Comparison of ENCODE assay signal across 14 cellular contexts in the genomic region with DNA sequence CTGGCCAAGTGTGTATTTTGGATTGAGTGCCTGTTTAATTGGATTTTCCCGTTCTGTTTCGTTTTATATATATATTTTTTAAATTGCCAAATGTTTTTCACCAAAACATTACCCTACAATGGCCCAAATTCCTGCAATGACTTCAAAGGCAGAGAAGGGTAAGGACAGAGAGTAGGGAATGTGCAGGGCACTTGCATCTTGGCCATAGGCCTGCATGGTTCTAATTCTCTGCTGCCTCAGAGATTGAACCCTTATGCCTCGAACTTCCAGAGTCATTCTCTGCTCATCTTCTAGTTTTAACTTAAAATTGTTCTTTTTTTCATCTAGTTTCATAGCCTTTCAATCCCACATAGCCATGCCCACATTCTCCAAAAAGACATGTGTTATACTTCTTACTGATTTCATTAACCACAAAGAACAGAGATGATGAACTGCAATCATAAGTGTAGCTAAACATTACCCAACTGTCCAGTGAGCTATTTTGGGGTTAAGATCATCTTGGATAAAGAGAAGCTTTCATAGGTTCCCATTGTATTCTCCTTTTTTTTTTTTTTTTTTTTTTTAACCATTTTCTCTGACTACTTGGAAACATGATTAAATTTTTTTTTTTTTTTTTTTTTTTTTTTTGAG.
A peak's percentile ranks its signal among the peaks of the same experiment; 100 is the strongest.
DNase-seq lines count a peak whose midpoint lies in the region; ATAC-seq, FAIRE-seq and TF ChIP-seq lines count a peak whose summit lies in the region.
"Had no signal": no experiment of that assay in that cellular context is flagged by ENCODE, and none has a peak within 500 bp of the region (broad histone marks: within the 10 kb centered on the region; RNA-seq: fewer than 3 reads in every experiment).

No MANE protein-coding gene starts in this region.

- intact Hi-C loops in lower leg skin (cut with DNase I; ENCODE audit: low total_unique reads), result no loop called here
- intact Hi-C loops in esophagus muscularis mucosa (cut with DNase I), result no loop called here

- peak overlapping the region in 5 of 11 experiments; percentile 13 to 66 (median 37); a peak in 8 of 22 replicates for H3K4me2 ChIP-seq in BLaER1 treated with 17β-estradiol and CSF1 and Interleukin-3, amounts not matched to agents 10 nM and 100 nM
- H3K4me2 ChIP-seq in H1 (ENCODE audit: insufficient read depth in 1 of 2, low read depth in 2 of 2, low read length in 2 of 2) (no peak overlapping the region), trophoblast cell (ENCODE audit: low read length) (no peak overlapping the region)

- ATAC-seq in GM21381 (IDR thresholded peaks at IDR 0.05; ENCODE audit: unreplicated experiment), result peak; percentile 82
- peak; percentile 74 for ATAC-seq in HG03432 (IDR thresholded peaks at IDR 0.05; ENCODE audit: unreplicated experiment)

- peak overlapping the region in 1 of 11 experiments; percentile 34; a peak in 1 of 22 replicates for H3K9ac ChIP-seq in BLaER1 treated with 17β-estradiol and CSF1 and Interleukin-3, amounts not matched to agents 10 nM and 100 nM
- H3K9ac ChIP-seq in H1 (replicated peaks in 1 of 4; ENCODE audit: extremely low read depth in 1 of 4, low read depth in 3 of 4, low read length in 3 of 4) (no peak overlapping the region), trophoblast cell (ENCODE audit: low read length) (no peak overlapping the region)

- peak overlapping the region in 6 of 11 experiments; percentile 23 to 63 (median 48); a peak in 11 of 22 replicates for H3K27ac ChIP-seq in BLaER1 treated with 17β-estradiol and CSF1 and Interleukin-3, amounts not matched to agents 10 nM and 100 nM
- no peak overlapping the region for H3K27ac ChIP-seq in H1 (ENCODE audit: low read depth, low read length)
- H3K27ac ChIP-seq in esophagus muscularis mucosa (replicated peaks in 1 of 4), result no peak overlapping the region
- no peak overlapping the region for H3K27ac ChIP-seq in trophoblast cell (ENCODE audit: low read depth, low read length)
- H3K27ac ChIP-seq: tibial artery had no signal

- no peak overlapping the region for H4K12ac ChIP-seq in trophoblast cell (ENCODE audit: low read depth, low read length)

- no peak overlapping the region for H3K18ac ChIP-seq in H1 (ENCODE audit: extremely low read depth, low read length)
- H3K18ac ChIP-seq in trophoblast cell (ENCODE audit: low read length), result no peak overlapping the region

- H2AK5ac ChIP-seq in H1 (ENCODE audit: low read depth, low read length), result no peak overlapping the region
- no peak overlapping the region for H2AK5ac ChIP-seq in trophoblast cell (ENCODE audit: low read length)

- H2BK15ac ChIP-seq in H1 (ENCODE audit: low read length), result no peak overlapping the region

- peaks cover 0 to 29% (median 9%) of the 10 kb centered on the region in 10 experiments; a peak in 11 of 20 replicates for H3K4me1 ChIP-seq in BLaER1 treated with 17β-estradiol and CSF1 and Interleukin-3, amounts not matched to agents 10 nM and 100 nM
- H3K4me1 ChIP-seq in H1 (replicated peaks in 1 of 4; ENCODE audit: control insufficient read depth in 3 of 4, insufficient read depth in 4 of 4, low read length in 3 of 4), result peaks cover 0 to 2% (median 0%) of the 10 kb centered on the region in 4 experiments; a peak in 2 of 7 replicates
- peaks cover 0 to 9% (median 4%) of the 10 kb centered on the region in 4 donors for H3K4me1 ChIP-seq in esophagus muscularis mucosa
- peaks cover 3 to 5% of the 10 kb centered on the region in 2 experiments for H3K4me1 ChIP-seq in trophoblast cell (ENCODE audit: control insufficient read depth in 1 of 2, insufficient read depth in 2 of 2, low read length in 2 of 2)

- WGBS in H1 (ENCODE audit: extremely low coverage in 1 of 2, insufficient coverage in 1 of 2, insufficient read length in 1 of 2, insufficient replicate concordance in 2 of 2, low coverage in 1 of 2, low lambda C conversion rate in 2 of 2, missing lambda C conversion rate in 1 of 2), 2 experiments, result 81% methylated on average over 3 of the region's 3 CpGs; no CpG with 5 or more reads in 1 of the 2 experiments
- WGBS in lower leg skin, 2 donors, result 53 to 70% methylated on average over 3 of the region's 3 CpGs
- 54% methylated on average over 3 of the region's 3 CpGs for WGBS in esophagus muscularis mucosa
- no CpG with 5 or more reads among the region's 3 CpGs for WGBS in trophoblast cell (ENCODE audit: extremely low coverage, insufficient coverage, insufficient read length)

- no peak overlapping the region for H3K4me3 ChIP-seq in BLaER1 treated with 17β-estradiol and CSF1 and Interleukin-3, amounts not matched to agents 10 nM and 100 nM
- H3K4me3 ChIP-seq in H1 (ENCODE audit: extremely low read depth in 1 of 4, insufficient read depth in 2 of 4, low read depth in 3 of 4, low read length in 4 of 4), result no peak overlapping the region
- no peak overlapping the region for H3K4me3 ChIP-seq in lower leg skin (ENCODE audit: low read depth, poor library complexity, severe bottlenecking)
- no peak overlapping the region for H3K4me3 ChIP-seq in esophagus muscularis mucosa
- H3K4me3 ChIP-seq in trophoblast cell (ENCODE audit: low read depth, low read length), result no peak overlapping the region
- H3K4me3 ChIP-seq: tibial artery had no signal

- H2BK5ac ChIP-seq in H1 (ENCODE audit: low read depth, low read length) (no peak overlapping the region), trophoblast cell (ENCODE audit: low read depth, low read length, poor library complexity) (no peak overlapping the region)

- no peaks in the 10 kb centered on the region for H3K27me3 ChIP-seq in BLaER1 treated with 17β-estradiol and CSF1 and Interleukin-3, amounts not matched to agents 10 nM and 100 nM
- H3K27me3 ChIP-seq in H1 (replicated peaks in 1 of 4; ENCODE audit: control insufficient read depth in 3 of 4, extremely low read depth in 1 of 4, insufficient read depth in 3 of 4, low read length in 3 of 4), result no peaks in the 10 kb centered on the region
- no peaks in the 10 kb centered on the region for H3K27me3 ChIP-seq in esophagus muscularis mucosa
- H3K27me3 ChIP-seq in trophoblast cell (ENCODE audit: insufficient read depth, low read length), result no peaks in the 10 kb centered on the region
- H3K27me3 ChIP-seq: tibial artery had no signal

- FAIRE-seq in H1 (lab: Jason Lieb, UNC), result no peak

- H3K79me1 ChIP-seq in H1 (ENCODE audit: low read depth, low read length) (no peaks in the 10 kb centered on the region), trophoblast cell (ENCODE audit: low read length) (peaks cover 2% of the 10 kb centered on the region)

- H2AFZ ChIP-seq in H1 (ENCODE audit: low read length), result no peak overlapping the region
- H2AFZ ChIP-seq in trophoblast cell (ENCODE audit: insufficient read depth, low read length, poor library complexity), result no peak overlapping the region

- POLR2A ChIA-PET in H1 (lab: Charles Lee; ENCODE audit: partially characterized antibody), result no interaction called here

- peaks cover 0 to 67% of the 10 kb centered on the region in 2 experiments; a peak in 2 of 4 replicates for H3K79me2 ChIP-seq in H1 (ENCODE audit: control insufficient read depth in 1 of 2, insufficient read depth in 2 of 2, low read length in 2 of 2)
- H3K79me2 ChIP-seq in trophoblast cell (ENCODE audit: control insufficient read depth, insufficient read depth, low read length, poor library complexity), result no peaks in the 10 kb centered on the region

- no peak overlapping the region for H3K14ac ChIP-seq in H1 (ENCODE audit: insufficient read length)
- no peak overlapping the region for H3K14ac ChIP-seq in trophoblast cell (ENCODE audit: low read length)

- no peak for TF ChIP-seq POLR2A in H1 (IDR thresholded peaks at IDR 0.05; ENCODE audit: control extremely low read depth in 1 of 2, low read depth in 2 of 2, low read length in 2 of 2)
- TF ChIP-seq POLR2A in lower leg skin (IDR thresholded peaks at IDR 0.05), result no peak
- TF ChIP-seq POLR2A in esophagus muscularis mucosa (IDR thresholded peaks at IDR 0.05; ENCODE audit: low read depth), result no peak

- no peak for DNase-seq in H1 (ENCODE audit: low read depth in 1 of 2, low spot score in 2 of 2)
- no peak for DNase-seq in lower leg skin (ENCODE audit: low spot score in 2 of 2)
- DNase-seq in esophagus muscularis mucosa (ENCODE audit: extremely low spot score), result no peak
- no peak for DNase-seq in trophoblast cell
- DNase-seq in NCI-H526 treated with DMSO at 0.1 percent for 48 hours (lab: John Stamatoyannopoulos, UW), result no peak
- DNase-seq: Calu3; mesendoderm; NCI-H1694; NCI-H526; stimulated activated CD4-positive, alpha-beta T cell treated with anti-CD3 and anti-CD28 coated beads, Interleukin-15, amount 100 ng/mL, for 24 hours; tibial artery had no signal

- no peaks in the 10 kb centered on the region for H3K23me2 ChIP-seq in H1 (ENCODE audit: low read depth, low read length)

- no peak for TF ChIP-seq RAD21 in H1 (IDR thresholded peaks at IDR 0.05 in 1 of 2, conservative IDR thresholded peaks at IDR 0.05 in 1 of 2; ENCODE audit: low read depth in 2 of 2, low read length in 2 of 2)

- H3K4ac ChIP-seq in H1 (replicated peaks; ENCODE audit: insufficient read length, low read depth, low read length), result no peak overlapping the region
- no peak overlapping the region for H3K4ac ChIP-seq in trophoblast cell (ENCODE audit: low read depth, low read length)

- TF ChIP-seq CTCF in H1 (IDR thresholded peaks at IDR 0.05; ENCODE audit: control extremely low read depth in 1 of 3, insufficient read depth in 1 of 3, low read depth in 1 of 3, low read length in 3 of 3), result no peak
- no peak for TF ChIP-seq CTCF in lower leg skin (IDR thresholded peaks at IDR 0.05)
- TF ChIP-seq CTCF in esophagus muscularis mucosa (IDR thresholded peaks at IDR 0.05), result no peak

- peak overlapping the region; percentile 78 for H2BK120ac ChIP-seq in H1 (replicated peaks; ENCODE audit: low read depth, low read length)
- H2BK120ac ChIP-seq in trophoblast cell (ENCODE audit: insufficient read depth, low read length, poor library complexity), result no peak overlapping the region

- CTCF ChIA-PET in H1 (lab: Charles Lee; ENCODE audit: partially characterized antibody), result no interaction called here

- peaks cover 10 to 26% (median 13%) of the 10 kb centered on the region in 11 experiments; a peak in 19 of 22 replicates for H3K9me3 ChIP-seq in BLaER1 treated with 17β-estradiol and CSF1 and Interleukin-3, amounts not matched to agents 10 nM and 100 nM (replicated peaks in 1 of 11)
- no peaks in the 10 kb centered on the region for H3K9me3 ChIP-seq in H1 (ENCODE audit: insufficient read depth in 2 of 2, low read depth in 1 of 2, low read length in 1 of 2)
- no peaks in the 10 kb centered on the region for H3K9me3 ChIP-seq in esophagus muscularis mucosa
- H3K9me3 ChIP-seq in trophoblast cell (ENCODE audit: insufficient read depth, low read depth, low read length), result peaks cover 3% of the 10 kb centered on the region
- H3K9me3 ChIP-seq: tibial artery had no signal

- no peak overlapping the region for H2BK20ac ChIP-seq in H1 (ENCODE audit: low read length)

- no peak overlapping the region for H4K91ac ChIP-seq in H1 (replicated peaks; ENCODE audit: insufficient read length, low read length)
- no peak overlapping the region for H4K91ac ChIP-seq in trophoblast cell (ENCODE audit: low read depth, low read length)

- no peak overlapping the region for H4K8ac ChIP-seq in H1 (ENCODE audit: extremely low read depth, insufficient read depth, low read length)
- H4K8ac ChIP-seq in trophoblast cell (ENCODE audit: low read depth, low read length), result no peak overlapping the region

- no peak overlapping the region for H3K56ac ChIP-seq in H1 (replicated peaks; ENCODE audit: insufficient read length, low read depth, low read length)

- H4K5ac ChIP-seq in H1 (ENCODE audit: insufficient read length, low read depth, low read length), result no peak overlapping the region

- no peaks in the 10 kb centered on the region for H4K20me1 ChIP-seq in BLaER1 treated with 17β-estradiol and CSF1 and Interleukin-3, amounts not matched to agents 10 nM and 100 nM
- no peaks in the 10 kb centered on the region for H4K20me1 ChIP-seq in H1 (replicated peaks in 1 of 2; ENCODE audit: control insufficient read depth in 1 of 2, insufficient read depth in 2 of 2, low read length in 2 of 2)

- peaks cover 0 to 19% (median 0%) of the 10 kb centered on the region in 11 experiments; a peak in 5 of 22 replicates for H3K36me3 ChIP-seq in BLaER1 treated with 17β-estradiol and CSF1 and Interleukin-3, amounts not matched to agents 10 nM and 100 nM
- H3K36me3 ChIP-seq in H1 (ENCODE audit: control insufficient read depth in 2 of 4, insufficient read depth in 4 of 4, low read length in 3 of 4), result no peaks in the 10 kb centered on the region; a peak in 1 of 8 replicates
- H3K36me3 ChIP-seq in esophagus muscularis mucosa, result no peaks in the 10 kb centered on the region
- H3K36me3 ChIP-seq in trophoblast cell (ENCODE audit: control insufficient read depth in 1 of 2, insufficient read depth in 2 of 2, low read length in 2 of 2), result no peaks in the 10 kb centered on the region
- H3K36me3 ChIP-seq: tibial artery had no signal

- TF ChIP-seq EP300 in H1 (IDR thresholded peaks at IDR 0.05; ENCODE audit: borderline replicate concordance in 1 of 2, low read depth in 2 of 2, low read length in 2 of 2) (no peak), esophagus muscularis mucosa (IDR thresholded peaks at IDR 0.05) (no peak)

- H2BK12ac ChIP-seq in H1 (ENCODE audit: low read depth, low read length) (no peak overlapping the region), trophoblast cell (ENCODE audit: low read length) (no peak overlapping the region)

- H3K23ac ChIP-seq in H1 (ENCODE audit: insufficient read length) (no peak overlapping the region), trophoblast cell (ENCODE audit: low read length) (no peak overlapping the region)

Comparison
In these comparisons a context has a peak if more than half of its experiments do, and no peak if none do; other contexts are left out.
1. H3K27ac ChIP-seq: peak in BLaER1 treated with 17β-estradiol and CSF1 and Interleukin-3, amounts not matched to agents 10 nM and 100 nM (6 of 11); none in H1 (single experiment), esophagus muscularis mucosa (0 of 4) and trophoblast cell (single experiment).